ENCODE assay signal across 8 cellular contexts in genomic region chr10:69124558-69125121, GRCh38. TPM values are rescaled to one million over a fixed set of nuclear protein-coding genes. Genes with fewer than 3 reads are reported as not detected.
A peak's percentile ranks its signal among the peaks of the same experiment; 100 is the strongest.
DNase-seq lines count a peak whose midpoint lies in the region; ATAC-seq and TF ChIP-seq lines count a peak whose summit lies in the region.

No MANE protein-coding gene starts in this region.

- ATAC-seq in central memory CD8-positive, alpha-beta T cell (replicated peaks; ENCODE audit: extremely low read depth, poor library complexity, severe bottlenecking) = peak; percentile 25

- H3K36me3 Mint-ChIP-seq in central memory CD8-positive, alpha-beta T cell (ENCODE audit: insufficient read depth) = peaks cover 19% of the 10 kb centered on the region

- POLR2A ChIA-PET in GM10248 (lab: Yijun Ruan, JAX) = interaction anchor here (0.6 kb wide), 1 partner anchor 18 kb away, joined by 5 read pairs; no protein-coding TSS in a partner anchor

- TF ChIP-seq CTCF in GM10248 (IDR thresholded peaks at IDR 0.05; ENCODE audit: control extremely low read depth, extremely low read depth, low read depth, missing control alignments) (no peak), VCaP (conservative IDR thresholded peaks at IDR 0.05) (no peak)

- peak overlapping the region; percentile 95 for H3K27ac Mint-ChIP-seq in central memory CD8-positive, alpha-beta T cell (ENCODE audit: low read depth)

- no peaks in the 10 kb centered on the region for H3K9me3 ChIP-seq in MG63

- H3K9me3 Mint-ChIP-seq in central memory CD8-positive, alpha-beta T cell = no peaks in the 10 kb centered on the region

- peaks cover 15% of the 10 kb centered on the region for H3K4me1 Mint-ChIP-seq in central memory CD8-positive, alpha-beta T cell

- H3K36me3 ChIP-seq in MG63 = no peaks in the 10 kb centered on the region

- peak overlapping the region; percentile 93 for H3K4me3 Mint-ChIP-seq in central memory CD8-positive, alpha-beta T cell

- DNase-seq in GM10248 (ENCODE audit: extremely low spot score) = peak; percentile 65
- peak; percentile 55 for DNase-seq in HCEC 1CT
- peak; percentile 43 for DNase-seq in MG63
- DNase-seq in central memory CD8-positive, alpha-beta T cell (ENCODE audit: low spot score in 2 of 2) = peak in 1 of 2 donors; percentile 50
- peak; percentile 62 for DNase-seq in kidney glomerular epithelial cell (lab: John Stamatoyannopoulos, UW)
- peak; percentile 39 for DNase-seq in stimulated activated CD4-positive, alpha-beta T cell treated with anti-CD3 and anti-CD28 coated beads, Interleukin-1b, Interleukin-23, amount 100 ng/mL, for 48 hours
- DNase-seq in NCI-H446 (lab: John Stamatoyannopoulos, UW) = no peak

- H3K27me3 Mint-ChIP-seq in central memory CD8-positive, alpha-beta T cell = no peaks in the 10 kb centered on the region

- no peaks in the 10 kb centered on the region for H3K27me3 ChIP-seq in MG63

- H3K4me3 ChIP-seq in MG63 = peak overlapping the region; percentile 89

- peak overlapping the region; percentile 88 for H3K27ac ChIP-seq in VCaP

- CTCF ChIA-PET in GM10248 (lab: Yijun Ruan, JAX) = interaction anchor here (0.8 to 3.4 kb wide), 7 partner anchors 11 to 120 kb away, joined by 3 to 13 read pairs (median 4); no protein-coding TSS in a partner anchor

RNA-seq across cellular contexts. Expression of gene VPS26A, which starts 0.7 kb away (rescaled TPM):
- total RNA-seq in MG63 (2014; rRNA removed; shearing (Covaris generic); ENCODE audit: low replicate concordance) = 19.0 and 22.3 TPM in 2 replicates

RNA-seq across cellular contexts. Expression of gene SRGN, which starts 36.7 kb away (rescaled TPM):
- total RNA-seq in MG63 (2014; rRNA removed; shearing (Covaris generic); ENCODE audit: low replicate concordance) = 10.2 and 19.6 TPM in 2 replicates

RNA-seq across cellular contexts. Expression of gene SUPV3L1, which starts 55.4 kb away (rescaled TPM):
- total RNA-seq in MG63 (2014; rRNA removed; shearing (Covaris generic); ENCODE audit: low replicate concordance) = 21.2 and 23.3 TPM in 2 replicates

Comparison
In these comparisons a context has a peak if more than half of its experiments do, and no peak if none do; other contexts are left out.
1. DNase-seq: peak in GM10248 (single experiment), HCEC 1CT (single experiment), MG63 (single experiment), kidney glomerular epithelial cell (single experiment) and stimulated activated CD4-positive, alpha-beta T cell treated with anti-CD3 and anti-CD28 coated beads, Interleukin-1b, Interleukin-23, amount 100 ng/mL, for 48 hours (single experiment); none in NCI-H446 (0 of 2).